In genomic region chr5:68343421-68343826, GRCh38 we compare ENCODE assay signal across 9 cellular contexts.
DNase-seq lines count a peak whose midpoint lies in the region; ATAC-seq and TF ChIP-seq lines count a peak whose summit lies in the region.
"Had no signal": no experiment of that assay in that cellular context is flagged by ENCODE, and none has a peak within 500 bp of the region (broad histone marks: within the 10 kb centered on the region; RNA-seq: fewer than 3 reads in every experiment).

No MANE protein-coding gene starts in this region.

- no peaks in the 10 kb centered on the region for H3K36me3 Mint-ChIP-seq in activated T-helper 17 cell treated with anti-CD3 and anti-CD28 coated beads, Interleukin-2, amount 50 U/mL, for 72 hours (ENCODE audit: low read depth)
- H3K36me3 Mint-ChIP-seq: CD4-positive, CD25-positive, alpha-beta regulatory T cell had no signal

- H4K20me1 ChIP-seq in hepatocyte (ENCODE audit: insufficient read depth, poor library complexity, severe bottlenecking): no peaks in the 10 kb centered on the region

- H3K4me2 ChIP-seq in hepatocyte: no peak overlapping the region

- TF ChIP-seq CTCF in hepatocyte (IDR thresholded peaks at IDR 0.05; ENCODE audit: poor library complexity) (no peak), testis (IDR thresholded peaks at IDR 0.05) (no peak)

- no peaks in the 10 kb centered on the region for H3K27me3 Mint-ChIP-seq in activated T-helper 17 cell treated with anti-CD3 and anti-CD28 coated beads, Interleukin-2, amount 50 U/mL, for 72 hours

- no peaks in the 10 kb centered on the region for H3K36me3 ChIP-seq in hepatocyte (replicated peaks; ENCODE audit: insufficient read depth, low read depth)
- no peaks in the 10 kb centered on the region for H3K36me3 ChIP-seq in testis (ENCODE audit: low read depth, missing control alignments)

- H3K9me2 ChIP-seq in hepatocyte (replicated peaks; ENCODE audit: insufficient read depth): no peaks in the 10 kb centered on the region

- no peak overlapping the region for H3K27ac Mint-ChIP-seq in activated T-helper 17 cell treated with anti-CD3 and anti-CD28 coated beads, Interleukin-2, amount 50 U/mL, for 72 hours
- H3K27ac Mint-ChIP-seq: CD4-positive, CD25-positive, alpha-beta regulatory T cell had no signal

- H3K27me3 ChIP-seq in hepatocyte: no peaks in the 10 kb centered on the region
- H3K27me3 ChIP-seq in testis: no peaks in the 10 kb centered on the region

- no peak for TF ChIP-seq POLR2A in testis (IDR thresholded peaks at IDR 0.05)

- no peaks in the 10 kb centered on the region for H3K79me2 ChIP-seq in hepatocyte

- H3K27ac ChIP-seq in hepatocyte (peak overlapping the region; percentile 43), testis (peak overlapping the region in 1 of 2 donors; percentile 66)

- H3K4me3 Mint-ChIP-seq in activated T-helper 17 cell treated with anti-CD3 and anti-CD28 coated beads, Interleukin-2, amount 50 U/mL, for 72 hours: peak overlapping the region; percentile 50
- H3K4me3 Mint-ChIP-seq: CD4-positive, CD25-positive, alpha-beta regulatory T cell had no signal

- peak; percentile 18 for DNase-seq in activated CD8-positive, alpha-beta memory T cell treated with anti-CD3 and anti-CD28 coated beads, Interleukin-2, amount 50 U/mL, for 4 hours
- DNase-seq in activated CD8-positive, alpha-beta memory T cell treated with anti-CD3 and anti-CD28 coated beads, Interleukin-2, amount 50 U/mL, for 48 hours: no peak
- DNase-seq in hepatocyte (ENCODE audit: low spot score) (peak; percentile 58), testis (peak; percentile 83), activated gamma-delta T cell treated with Interleukin-2 at 50 U/mL for 16 hours (no peak), NCI-H2227 treated with DMSO at 0.1 percent for 48 hours (lab: John Stamatoyannopoulos, UW) (no peak)

- H3K4me1 ChIP-seq in hepatocyte (ENCODE audit: insufficient read depth) (peaks cover 8% of the 10 kb centered on the region), testis (peaks cover 13% of the 10 kb centered on the region)

- peaks cover 7% of the 10 kb centered on the region for H3K9me3 Mint-ChIP-seq in activated T-helper 17 cell treated with anti-CD3 and anti-CD28 coated beads, Interleukin-2, amount 50 U/mL, for 72 hours

- H2AFZ ChIP-seq in hepatocyte: no peak overlapping the region

- H3K9me3 ChIP-seq in hepatocyte (ENCODE audit: low read depth): no peaks in the 10 kb centered on the region
- H3K9me3 ChIP-seq in testis: no peaks in the 10 kb centered on the region

- 81% methylated on average over 5 of the region's 5 CpGs for WGBS in hepatocyte (ENCODE audit: low lambda C conversion rate, missing lambda C conversion rate)
- 42 to 55% methylated on average over 5 of the region's 5 CpGs for WGBS in testis, 2 donors

- peaks cover 26% of the 10 kb centered on the region for H3K4me1 Mint-ChIP-seq in activated T-helper 17 cell treated with anti-CD3 and anti-CD28 coated beads, Interleukin-2, amount 50 U/mL, for 72 hours

- intact Hi-C loops in testis (cut with DNase I; ENCODE audit: low total_unique reads): no loop called here

- no peak overlapping the region for H3K4me3 ChIP-seq in hepatocyte
- no peak overlapping the region for H3K4me3 ChIP-seq in testis

- ATAC-seq in HG03060 (IDR thresholded peaks at IDR 0.05; ENCODE audit: low read depth, unreplicated experiment): peak; percentile 61
- peak; percentile 87 for ATAC-seq in activated T-helper 17 cell treated with anti-CD3 and anti-CD28 coated beads, Interleukin-2, amount 50 U/mL, for 72 hours (replicated peaks)

Comparison
In these comparisons a context has a peak if more than half of its experiments do, and no peak if none do; other contexts are left out.
1. DNase-seq: peak in activated CD8-positive, alpha-beta memory T cell treated with anti-CD3 and anti-CD28 coated beads, Interleukin-2, amount 50 U/mL, for 4 hours (single experiment), hepatocyte (single experiment) and testis (single experiment); none in activated CD8-positive, alpha-beta memory T cell treated with anti-CD3 and anti-CD28 coated beads, Interleukin-2, amount 50 U/mL, for 48 hours (single experiment), activated gamma-delta T cell treated with Interleukin-2 at 50 U/mL for 16 hours (single experiment) and NCI-H2227 treated with DMSO at 0.1 percent for 48 hours (single experiment).